ENCODE assay signal across 1 cellular context in genomic region chr22:19879651-19879995, GRCh38.
TF ChIP-seq lines count a peak whose summit lies in the region.

No MANE protein-coding gene starts in this region.

TF ChIP-seq in IMR-90, 13 proteins besides CTCF, POLR2A, EP300 and RAD21:
- TF ChIP-seq RFX5 (IDR thresholded peaks at IDR 0.05; ENCODE audit: low read depth, low read length) (no peak), FOS (IDR thresholded peaks at IDR 0.05; ENCODE audit: low read depth, low read length) (no peak), CHD1 (IDR thresholded peaks at IDR 0.05; ENCODE audit: low read depth, low read length) (no peak), NFE2L2 (IDR thresholded peaks at IDR 0.05; ENCODE audit: low read depth, low read length) (no peak)
- TF ChIP-seq, protein P1, sequence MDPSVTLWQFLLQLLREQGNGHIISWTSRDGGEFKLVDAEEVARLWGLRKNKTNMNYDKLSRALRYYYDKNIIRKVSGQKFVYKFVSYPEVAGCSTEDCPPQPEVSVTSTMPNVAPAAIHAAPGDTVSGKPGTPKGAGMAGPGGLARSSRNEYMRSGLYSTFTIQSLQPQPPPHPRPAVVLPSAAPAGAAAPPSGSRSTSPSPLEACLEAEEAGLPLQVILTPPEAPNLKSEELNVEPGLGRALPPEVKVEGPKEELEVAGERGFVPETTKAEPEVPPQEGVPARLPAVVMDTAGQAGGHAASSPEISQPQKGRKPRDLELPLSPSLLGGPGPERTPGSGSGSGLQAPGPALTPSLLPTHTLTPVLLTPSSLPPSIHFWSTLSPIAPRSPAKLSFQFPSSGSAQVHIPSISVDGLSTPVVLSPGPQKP (IDR thresholded peaks at IDR 0.05; ENCODE audit: borderline replicate concordance, low read depth, low read length): no peak
